14 cellular contexts compared by ENCODE assay signal in the genomic region with DNA sequence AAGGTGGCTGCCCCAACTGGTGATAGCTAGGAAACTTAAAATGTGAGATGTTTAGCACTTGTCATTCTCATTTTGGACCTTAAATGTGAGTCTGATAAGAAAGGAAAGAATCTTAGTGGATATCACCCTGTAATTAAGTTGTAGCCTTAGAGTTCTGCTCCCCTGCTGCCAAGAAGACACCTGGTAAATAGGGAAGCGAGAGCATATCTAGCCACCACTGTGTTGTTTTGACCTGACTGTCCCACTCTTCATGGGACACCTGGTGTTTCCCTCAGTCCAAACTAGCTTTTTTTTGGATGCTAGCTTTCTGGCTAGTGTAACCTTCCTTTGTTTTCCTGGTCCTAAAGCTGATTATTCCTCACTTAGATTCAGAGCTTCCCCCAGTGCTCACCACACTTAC.
DNase-seq lines count a peak whose midpoint lies in the region; ATAC-seq lines count a peak whose summit lies in the region.
"Had no signal": no experiment of that assay in that cellular context is flagged by ENCODE, and none has a peak within 500 bp of the region (broad histone marks: within the 10 kb centered on the region; RNA-seq: fewer than 3 reads in every experiment).

No MANE protein-coding gene starts in this region.

- DNase-seq in activated T-cell treated with anti-CD3 and anti-CD28 coated beads for 4 hours = no peak
- no peak for DNase-seq in naive thymus-derived CD8-positive, alpha-beta T cell
- no peak for DNase-seq in activated naive CD4-positive, alpha-beta T cell treated with Interleukin-2 at 50 U/mL for 16 hours
- DNase-seq: ACHN; activated CD4-positive, alpha-beta T cell treated with anti-CD3 and anti-CD28 coated beads for 4 hours; midbrain; MM.1S; NK-92 treated with Interleukin-12 subunit alpha and Interleukin-12 subunit beta, amount 100 ng/mL, for 24 hours; posterior cingulate gyrus had no signal

- peak; percentile 89 for ATAC-seq in GM18511 (IDR thresholded peaks at IDR 0.05; ENCODE audit: unreplicated experiment)
- ATAC-seq in GM21367 (IDR thresholded peaks at IDR 0.05; ENCODE audit: unreplicated experiment) = peak; percentile 64
- peak; percentile 83 for ATAC-seq in HG02852 (IDR thresholded peaks at IDR 0.05; ENCODE audit: unreplicated experiment)
- peak; percentile 77 for ATAC-seq in HG03521 (IDR thresholded peaks at IDR 0.05; ENCODE audit: unreplicated experiment)
- no peak for ATAC-seq in naive thymus-derived CD8-positive, alpha-beta T cell
- ATAC-seq in activated T-helper 17 cell treated with anti-CD3 and anti-CD28 coated beads, Interleukin-2, amount 50 U/mL, for 72 hours (replicated peaks) = no peak

- H3K27me3 Mint-ChIP-seq in naive thymus-derived CD8-positive, alpha-beta T cell = no peaks in the 10 kb centered on the region
- H3K27me3 Mint-ChIP-seq in activated T-helper 17 cell treated with anti-CD3 and anti-CD28 coated beads, Interleukin-2, amount 50 U/mL, for 72 hours = no peaks in the 10 kb centered on the region

- H3K9me3 Mint-ChIP-seq in naive thymus-derived CD8-positive, alpha-beta T cell = peaks cover 0 to 6% (median 0%) of the 10 kb centered on the region in 9 donors
- H3K9me3 Mint-ChIP-seq in activated T-helper 17 cell treated with anti-CD3 and anti-CD28 coated beads, Interleukin-2, amount 50 U/mL, for 72 hours = no peaks in the 10 kb centered on the region

- no peaks in the 10 kb centered on the region for H3K4me1 Mint-ChIP-seq in naive thymus-derived CD8-positive, alpha-beta T cell
- H3K4me1 Mint-ChIP-seq in activated T-helper 17 cell treated with anti-CD3 and anti-CD28 coated beads, Interleukin-2, amount 50 U/mL, for 72 hours = no peaks in the 10 kb centered on the region

- H3K4me3 Mint-ChIP-seq in naive thymus-derived CD8-positive, alpha-beta T cell = no peak overlapping the region
- H3K4me3 Mint-ChIP-seq in activated T-helper 17 cell treated with anti-CD3 and anti-CD28 coated beads, Interleukin-2, amount 50 U/mL, for 72 hours = no peak overlapping the region

- no peaks in the 10 kb centered on the region for H3K36me3 Mint-ChIP-seq in naive thymus-derived CD8-positive, alpha-beta T cell
- no peaks in the 10 kb centered on the region for H3K36me3 Mint-ChIP-seq in activated T-helper 17 cell treated with anti-CD3 and anti-CD28 coated beads, Interleukin-2, amount 50 U/mL, for 72 hours (ENCODE audit: low read depth)

- POLR2A ChIA-PET in naive thymus-derived CD8-positive, alpha-beta T cell (lab: Charles Lee) = no interaction called here

- no peak overlapping the region for H3K27ac Mint-ChIP-seq in naive thymus-derived CD8-positive, alpha-beta T cell
- no peak overlapping the region for H3K27ac Mint-ChIP-seq in activated T-helper 17 cell treated with anti-CD3 and anti-CD28 coated beads, Interleukin-2, amount 50 U/mL, for 72 hours

Comparison
In these comparisons a context has a peak if more than half of its experiments do, and no peak if none do; other contexts are left out.
1. ATAC-seq: peak in GM18511 (single experiment), GM21367 (single experiment), HG02852 (single experiment) and HG03521 (single experiment); none in naive thymus-derived CD8-positive, alpha-beta T cell (0 of 2) and activated T-helper 17 cell treated with anti-CD3 and anti-CD28 coated beads, Interleukin-2, amount 50 U/mL, for 72 hours (single experiment).